ENCODE assay signal across 30 cellular contexts in the genomic region with DNA sequence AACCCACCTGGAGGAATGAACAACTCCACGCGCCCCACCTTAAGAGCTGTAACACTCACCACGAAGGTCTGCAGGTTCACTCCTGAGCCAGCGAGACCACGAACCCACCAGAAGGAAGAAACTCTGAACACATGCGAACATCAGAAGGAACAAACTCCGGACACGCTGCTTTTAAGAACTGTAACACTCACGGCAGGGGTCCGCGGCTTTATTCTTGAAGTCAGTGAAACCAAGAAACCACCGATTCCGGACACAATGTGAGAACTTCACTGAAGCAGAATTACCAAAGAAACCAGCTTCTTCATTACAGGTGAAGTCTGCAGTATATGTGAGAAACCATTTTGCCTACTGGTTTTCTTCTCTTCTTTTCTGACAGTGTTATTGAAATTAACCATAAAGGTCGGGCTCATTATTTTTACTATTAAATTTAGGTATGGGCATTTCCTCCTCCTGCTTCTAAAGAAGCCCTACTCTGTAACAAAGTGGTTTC.
"Had no signal": no experiment of that assay in that cellular context is flagged by ENCODE, and none has a peak within 500 bp of the region (broad histone marks: within the 10 kb centered on the region; RNA-seq: fewer than 3 reads in every experiment).

No MANE protein-coding gene starts in this region.

- H3K9me3 ChIP-seq: Peyer's patch, SJSA1, SK-N-SH had no signal

- H3K36me3 ChIP-seq: Peyer's patch, SJSA1 had no signal

- H3K27ac Mint-ChIP-seq: T-helper 1 cell treated with Interleukin-12 subunit alpha and Interleukin-12 subunit beta and Interleukin-4 antibody, amounts not matched to agents 30 μg/mL and 1 μg/mL, for 36 hours had no signal

- H3K9ac ChIP-seq: SK-N-SH had no signal

- DNase-seq: Karpas-422, MM.1S, MV-4-11, NCI-H1092, NCI-H1105, NCI-H1417 treated with DMSO at 0.1 percent for 48 hours, NCI-H1436 treated with DMSO at 0.1 percent for 48 hours, NCI-H187, NCI-H1930, NCI-H2029 treated with DMSO at 0.1 percent for 48 hours, NCI-H2081 treated with DMSO at 0.1 percent for 48 hours, NCI-H2107, NCI-H2171, NCI-H226, NCI-H446 treated with DMSO at 0.1 percent for 48 hours, NCI-H510A, NCI-H524, NCI-H526, NCI-H69, NCI-H748 treated with DMSO at 0.1 percent for 48 hours, NCI-H82, Peyer's patch, Right ventricle myocardium superior, RPMI8226, SHP77 treated with DMSO at 0.1 percent for 48 hours, SK-N-SH, SW 1271, T-helper 1 cell had no signal

- H3K27me3 ChIP-seq: Peyer's patch, SJSA1 had no signal

- H3K4me2 ChIP-seq: SK-N-SH had no signal

- H3K4me3 Mint-ChIP-seq: T-helper 1 cell treated with Interleukin-12 subunit alpha and Interleukin-12 subunit beta and Interleukin-4 antibody, amounts not matched to agents 30 μg/mL and 1 μg/mL, for 36 hours had no signal

- H3K4me1 ChIP-seq: Peyer's patch, SJSA1 had no signal

- H3K4me3 ChIP-seq: Peyer's patch, SJSA1 had no signal

- H3K27ac ChIP-seq: Peyer's patch, SJSA1 had no signal
